12 cellular contexts compared by ENCODE assay signal in the genomic region with DNA sequence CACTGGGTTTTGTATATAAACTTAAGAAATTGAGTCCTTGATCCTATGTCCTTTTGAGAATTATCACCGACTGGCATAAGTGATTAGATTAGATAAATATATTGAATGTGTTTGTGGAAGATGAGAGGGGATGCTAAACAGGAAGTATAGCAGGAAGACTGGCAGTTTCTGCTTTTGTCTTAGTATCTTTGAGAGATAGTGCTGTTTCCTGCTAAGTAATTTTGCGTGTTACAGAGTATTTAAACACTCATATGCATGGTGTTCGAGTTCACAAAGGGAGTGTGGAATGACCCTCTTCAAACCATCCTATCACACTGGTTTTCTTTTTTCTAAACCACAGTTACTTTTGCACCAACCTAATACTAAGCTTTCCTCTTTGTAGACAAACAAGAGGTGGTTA.
DNase-seq lines count a peak whose midpoint lies in the region; ATAC-seq, FAIRE-seq and TF ChIP-seq lines count a peak whose summit lies in the region.
"Had no signal": no experiment of that assay in that cellular context is flagged by ENCODE, and none has a peak within 500 bp of the region (broad histone marks: within the 10 kb centered on the region; RNA-seq: fewer than 3 reads in every experiment).

No MANE protein-coding gene starts in this region.

- H3K4me3 ChIP-seq in Peyer's patch (no peak overlapping the region), endothelial cell of umbilical vein (replicated peaks in 1 of 3; ENCODE audit: insufficient read depth in 1 of 3, low read depth in 1 of 3, low read length in 3 of 3) (no peak overlapping the region), suprapubic skin (no peak overlapping the region)
- H3K4me3 ChIP-seq: body of pancreas had no signal

- peak overlapping the region; percentile 92 for H3K4me3 Mint-ChIP-seq in activated naive CD4-positive, alpha-beta T cell treated with anti-CD3 and anti-CD28 coated beads, Interleukin-2, amount 10 ng/mL, durations not matched to agents 7 days and 5 days
- H3K4me3 Mint-ChIP-seq: neural crest cell had no signal

- no peaks in the 10 kb centered on the region for H4K20me1 ChIP-seq in endothelial cell of umbilical vein (replicated peaks; ENCODE audit: control insufficient read depth, extremely low read depth, insufficient read depth, low read length)

- H3K4me2 ChIP-seq in endothelial cell of umbilical vein (ENCODE audit: insufficient read depth, low read length): peak overlapping the region; percentile 40

- dilution Hi-C loops in endothelial cell of umbilical vein (cut with MboI; ENCODE audit: extremely low pct_ligation_motif_present, low sequenced_read_pairs): no loop called here

- H3K9me3 ChIP-seq in Peyer's patch: no peaks in the 10 kb centered on the region
- H3K9me3 ChIP-seq in endothelial cell of umbilical vein (replicated peaks; ENCODE audit: control insufficient read depth, insufficient read depth, low read length): no peaks in the 10 kb centered on the region
- no peaks in the 10 kb centered on the region for H3K9me3 ChIP-seq in suprapubic skin
- H3K9me3 ChIP-seq: body of pancreas had no signal

- WGBS in suprapubic skin: 54% methylated on average over 3 of the region's 3 CpGs

- no peaks in the 10 kb centered on the region for H3K27me3 Mint-ChIP-seq in activated naive CD4-positive, alpha-beta T cell treated with anti-CD3 and anti-CD28 coated beads, Interleukin-2, amount 10 ng/mL, durations not matched to agents 7 days and 5 days

- H3K9me1 ChIP-seq in endothelial cell of umbilical vein (replicated peaks; ENCODE audit: control insufficient read depth, extremely low read depth, insufficient read depth, low read length): no peaks in the 10 kb centered on the region

- no peak for TF ChIP-seq POLR2A in Peyer's patch (IDR thresholded peaks at IDR 0.05)
- no peak for TF ChIP-seq POLR2A in endothelial cell of umbilical vein (IDR thresholded peaks at IDR 0.05; ENCODE audit: low read depth, low read length)
- TF ChIP-seq POLR2A in suprapubic skin (IDR thresholded peaks at IDR 0.05): no peak

- H3K27ac ChIP-seq in Peyer's patch: peak overlapping the region; percentile 55 to 83 (median 66)
- H3K27ac ChIP-seq in endothelial cell of umbilical vein (ENCODE audit: insufficient read depth, low read depth, low read length): no peak overlapping the region
- peak overlapping the region; percentile 64 for H3K27ac ChIP-seq in suprapubic skin

- POLR2A ChIA-PET in endothelial cell of umbilical vein (lab: Charles Lee): no interaction called here

- H2AFZ ChIP-seq in endothelial cell of umbilical vein (ENCODE audit: low read depth, low read length): no peak overlapping the region

- H3K36me3 ChIP-seq in Peyer's patch (peaks cover 0 to 61% (median 0%) of the 10 kb centered on the region in 3 donors), endothelial cell of umbilical vein (ENCODE audit: control insufficient read depth in 2 of 2, extremely low read depth in 1 of 2, insufficient read depth in 2 of 2, low read length in 2 of 2) (peaks cover 6 to 7% of the 10 kb centered on the region in 2 experiments), suprapubic skin (peaks cover 71% of the 10 kb centered on the region)

- no peaks in the 10 kb centered on the region for H3K79me2 ChIP-seq in endothelial cell of umbilical vein (ENCODE audit: control insufficient read depth, insufficient read depth, low read length)

- no peak for TF ChIP-seq EP300 in suprapubic skin (IDR thresholded peaks at IDR 0.05)

- no peaks in the 10 kb centered on the region for H3K9me3 Mint-ChIP-seq in activated naive CD4-positive, alpha-beta T cell treated with anti-CD3 and anti-CD28 coated beads, Interleukin-2, amount 10 ng/mL, durations not matched to agents 7 days and 5 days
- H3K9me3 Mint-ChIP-seq: neural crest cell had no signal

- H3K9ac ChIP-seq in endothelial cell of umbilical vein (replicated peaks; ENCODE audit: extremely low read depth, insufficient read depth, low read length): no peak overlapping the region

- peaks cover 63% of the 10 kb centered on the region for H3K36me3 Mint-ChIP-seq in activated naive CD4-positive, alpha-beta T cell treated with anti-CD3 and anti-CD28 coated beads, Interleukin-2, amount 10 ng/mL, durations not matched to agents 7 days and 5 days

- H3K27me3 ChIP-seq in Peyer's patch (no peaks in the 10 kb centered on the region), endothelial cell of umbilical vein (ENCODE audit: control insufficient read depth in 2 of 2, insufficient read depth in 2 of 2, low read length in 2 of 2) (no peaks in the 10 kb centered on the region), suprapubic skin (no peaks in the 10 kb centered on the region)
- H3K27me3 ChIP-seq: body of pancreas had no signal

- intact Hi-C loops in endothelial cell of umbilical vein (cut with micrococcal nuclease): loop anchor here (1.0 to 5.0 kb wide), 2 partner anchors 20 to 71 kb away; no protein-coding TSS in a partner anchor

- peak overlapping the region; percentile 95 for H3K27ac Mint-ChIP-seq in activated naive CD4-positive, alpha-beta T cell treated with anti-CD3 and anti-CD28 coated beads, Interleukin-2, amount 10 ng/mL, durations not matched to agents 7 days and 5 days

- H3K4me1 Mint-ChIP-seq in activated naive CD4-positive, alpha-beta T cell treated with anti-CD3 and anti-CD28 coated beads, Interleukin-2, amount 10 ng/mL, durations not matched to agents 7 days and 5 days: peaks cover 71% of the 10 kb centered on the region

- BruUV-seq in endothelial cell of umbilical vein (replicated peaks; lab: Mats Ljungman, UMichigan): no TSS peak

- TF ChIP-seq CTCF in Peyer's patch (IDR thresholded peaks at IDR 0.05) (no peak), endothelial cell of umbilical vein (IDR thresholded peaks at IDR 0.05; ENCODE audit: extremely low read depth in 1 of 2, insufficient read depth in 1 of 2, low read depth in 1 of 2, low read length in 2 of 2) (no peak), suprapubic skin (IDR thresholded peaks at IDR 0.05) (no peak)

- ATAC-seq in HG03039 (IDR thresholded peaks at IDR 0.05; ENCODE audit: unreplicated experiment): no peak
- ATAC-seq: body of pancreas had no signal

- H3K4me1 ChIP-seq in Peyer's patch (peaks cover 0 to 24% (median 0%) of the 10 kb centered on the region in 4 donors), endothelial cell of umbilical vein (ENCODE audit: control insufficient read depth, extremely low read depth, insufficient read depth, low read length) (peaks cover 32% of the 10 kb centered on the region), suprapubic skin (peaks cover 46% of the 10 kb centered on the region)

- no peak for FAIRE-seq in endothelial cell of umbilical vein (lab: Jason Lieb, UNC)
- FAIRE-seq: TTC549 had no signal

- CTCF ChIA-PET in activated naive CD4-positive, alpha-beta T cell treated with anti-CD3 and anti-CD28 coated beads, Interleukin-2, amount 10 ng/mL, durations not matched to agents 7 days and 5 days (lab: Charles Lee): interaction anchor here (1.4 kb wide), 1 partner anchor 21 kb away, joined by 3 read pairs; no protein-coding TSS in a partner anchor
- CTCF ChIA-PET in endothelial cell of umbilical vein (lab: Charles Lee): interaction anchor here (0.6 to 2.2 kb wide), 4 partner anchors 20 to 392 kb away, joined by 3 to 8 read pairs (median 4); no protein-coding TSS in a partner anchor

- DNase-seq in activated naive CD4-positive, alpha-beta T cell treated with anti-CD3 and anti-CD28 coated beads, Interleukin-2, amount 10 ng/mL, durations not matched to agents 7 days and 5 days: no peak
- DNase-seq in activated naive CD4-positive, alpha-beta T cell treated with Interleukin-2 at 50 U/mL for 16 hours: no peak
- DNase-seq in Peyer's patch: no peak
- peak; percentile 35 for DNase-seq in endothelial cell of umbilical vein (ENCODE audit: low read depth, low spot score)
- DNase-seq in suprapubic skin (ENCODE audit: low spot score in 2 of 2): no peak
- no peak for DNase-seq in NCI-H446 treated with DMSO at 0.1 percent for 48 hours (lab: John Stamatoyannopoulos, UW)
- no peak for DNase-seq in inferior parietal cortex (ENCODE audit: extremely low spot score)
- DNase-seq: body of pancreas, NCI-H524 treated with DMSO at 0.1 percent for 48 hours had no signal

TF ChIP-seq in endothelial cell of umbilical vein, 7 proteins besides CTCF, POLR2A, EP300 and RAD21:
- TF ChIP-seq GATA2 (IDR thresholded peaks at IDR 0.05; ENCODE audit: insufficient read depth, insufficient read length, low read depth, low read length) (peak; percentile 44), POLR2AphosphoS5 (IDR thresholded peaks at IDR 0.05; ENCODE audit: insufficient read depth, low read depth, low read length) (no peak), JUN (IDR thresholded peaks at IDR 0.05; ENCODE audit: borderline replicate concordance, insufficient read depth, insufficient read length, low read depth) (no peak)
